ENCODE assay signal across 15 cellular contexts in the genomic region with DNA sequence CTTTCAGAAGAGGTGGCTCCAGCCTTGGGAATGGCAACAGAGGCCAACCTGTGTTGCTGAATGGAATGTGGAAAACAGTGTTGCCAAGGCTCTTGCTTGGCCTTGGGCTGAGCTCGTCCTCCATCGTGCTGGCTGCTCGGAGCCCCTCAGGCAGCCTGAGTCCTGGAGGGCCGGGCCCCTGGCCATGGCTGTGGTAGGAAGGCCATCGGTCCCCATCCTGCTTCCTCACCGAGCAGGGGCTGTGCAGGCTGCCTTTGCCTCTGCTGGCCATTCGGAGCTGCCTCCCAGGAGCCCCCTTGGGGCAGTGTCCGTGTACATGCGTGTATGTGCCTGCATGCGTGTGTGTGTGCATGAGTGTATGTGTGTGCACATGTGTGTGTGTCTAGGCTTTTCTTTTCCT.
DNase-seq lines count a peak whose midpoint lies in the region; ATAC-seq and TF ChIP-seq lines count a peak whose summit lies in the region.
"Had no signal": no experiment of that assay in that cellular context is flagged by ENCODE, and none has a peak within 500 bp of the region (broad histone marks: within the 10 kb centered on the region; RNA-seq: fewer than 3 reads in every experiment).

No MANE protein-coding gene starts in this region.

- H3K4me2 ChIP-seq in IMR-90 (ENCODE audit: low read depth, low read length), result no peak overlapping the region
- no peak overlapping the region for H3K4me2 ChIP-seq in neuronal stem cell (ENCODE audit: insufficient read depth, low read length, poor library complexity, severe bottlenecking)
- no peak overlapping the region for H3K4me2 ChIP-seq in H9 (ENCODE audit: insufficient read depth, insufficient read length, low read length)
- H3K4me2 ChIP-seq: BLaER1 treated with 17β-estradiol and CSF1 and Interleukin-3, amounts not matched to agents 10 nM and 100 nM had no signal

- no peaks in the 10 kb centered on the region for H3K9me3 ChIP-seq in IMR-90 (ENCODE audit: control insufficient read depth, insufficient read depth, low read length)
- no peaks in the 10 kb centered on the region for H3K9me3 ChIP-seq in esophagus (ENCODE audit: control insufficient read depth in 2 of 2, insufficient read depth in 1 of 2, low read depth in 1 of 2, low read length in 1 of 2)
- H3K9me3 ChIP-seq in neuronal stem cell (replicated peaks in 1 of 2; ENCODE audit: control insufficient read depth in 2 of 2, insufficient read depth in 1 of 2, low read depth in 1 of 2, low read length in 2 of 2), result no peaks in the 10 kb centered on the region
- no peaks in the 10 kb centered on the region for H3K9me3 ChIP-seq in stomach smooth muscle (ENCODE audit: control insufficient read depth in 2 of 2, low read length in 2 of 2)
- H3K9me3 ChIP-seq in H9 (ENCODE audit: control insufficient read depth, low read depth, low read length), result no peaks in the 10 kb centered on the region
- H3K9me3 ChIP-seq: BLaER1 treated with 17β-estradiol and CSF1 and Interleukin-3, amounts not matched to agents 10 nM and 100 nM had no signal

- H3K4me3 Mint-ChIP-seq in H9, result no peak overlapping the region
- H3K4me3 Mint-ChIP-seq: activated CD4-positive, alpha-beta T cell treated with anti-CD3 and anti-CD28 coated beads, Interleukin-2, amount 10 ng/mL, durations not matched to agents 7 days and 5 days; naive thymus-derived CD8-positive, alpha-beta T cell had no signal

- H2AK9ac ChIP-seq in IMR-90 (replicated peaks; ENCODE audit: low read depth, low read length, poor library complexity), result no peak overlapping the region

- H2BK5ac ChIP-seq in IMR-90 (ENCODE audit: low read depth, low read length, poor library complexity, severe bottlenecking) (no peak overlapping the region), neuronal stem cell (ENCODE audit: low read length) (peak overlapping the region; percentile 47), H9 (ENCODE audit: insufficient read length, low read length) (no peak overlapping the region)

- H3K79me1 ChIP-seq in IMR-90 (ENCODE audit: low read depth in 1 of 2, low read length in 2 of 2) (peaks cover 3 to 5% of the 10 kb centered on the region in 2 experiments; a peak in 3 of 4 replicates), neuronal stem cell (ENCODE audit: low read depth, low read length) (no peaks in the 10 kb centered on the region), H9 (ENCODE audit: insufficient read depth, low read depth, low read length, poor library complexity, severe bottlenecking) (no peaks in the 10 kb centered on the region)

- no peaks in the 10 kb centered on the region for H3K23me2 ChIP-seq in H9 (ENCODE audit: insufficient read length, low read depth, low read length, poor library complexity, severe bottlenecking)

- H2AFZ ChIP-seq in IMR-90 (replicated peaks; ENCODE audit: low read length, poor library complexity) (peak overlapping the region; percentile 0), neuronal stem cell (ENCODE audit: low read length) (no peak overlapping the region), H9 (ENCODE audit: low read length) (no peak overlapping the region)

- peaks cover 7% of the 10 kb centered on the region for H3K9me1 ChIP-seq in IMR-90 (ENCODE audit: insufficient read depth, low read length)

- H3K23ac ChIP-seq in IMR-90 (ENCODE audit: low read depth, low read length) (no peak overlapping the region), neuronal stem cell (ENCODE audit: low read depth, low read length, poor library complexity) (peak overlapping the region; percentile 52), H9 (ENCODE audit: insufficient read length, low read depth, low read length) (no peak overlapping the region)

- H3K4me1 Mint-ChIP-seq in H9, result peaks cover 19 to 35% of the 10 kb centered on the region in 2 experiments
- H3K4me1 Mint-ChIP-seq: activated CD4-positive, alpha-beta T cell treated with anti-CD3 and anti-CD28 coated beads, Interleukin-2, amount 10 ng/mL, durations not matched to agents 7 days and 5 days; naive thymus-derived CD8-positive, alpha-beta T cell had no signal

- H2BK120ac ChIP-seq in IMR-90 (ENCODE audit: low read depth, low read length), result no peak overlapping the region
- peak overlapping the region; percentile 41 for H2BK120ac ChIP-seq in neuronal stem cell (ENCODE audit: low read depth, low read length)
- no peak overlapping the region for H2BK120ac ChIP-seq in H9 (ENCODE audit: low read depth, low read length, poor library complexity, severe bottlenecking)

- H3K18ac ChIP-seq in IMR-90 (ENCODE audit: low read depth, low read length) (no peak overlapping the region; the same call in 1 of the 2 replicates), neuronal stem cell (ENCODE audit: low read length) (peak overlapping the region; percentile 78), H9 (ENCODE audit: insufficient read length, low read depth, low read length) (no peak overlapping the region)

- peak overlapping the region in 1 of 3 experiments; percentile 87; a peak in 1 of 7 replicates for H3K27ac Mint-ChIP-seq in H9
- H3K27ac Mint-ChIP-seq: activated CD4-positive, alpha-beta T cell treated with anti-CD3 and anti-CD28 coated beads, Interleukin-2, amount 10 ng/mL, durations not matched to agents 7 days and 5 days; naive thymus-derived CD8-positive, alpha-beta T cell had no signal

- H3K9me3 Mint-ChIP-seq in H9, result no peaks in the 10 kb centered on the region
- H3K9me3 Mint-ChIP-seq: activated CD4-positive, alpha-beta T cell treated with anti-CD3 and anti-CD28 coated beads, Interleukin-2, amount 10 ng/mL, durations not matched to agents 7 days and 5 days; naive thymus-derived CD8-positive, alpha-beta T cell had no signal

- no peaks in the 10 kb centered on the region for H3K36me3 Mint-ChIP-seq in H9 (ENCODE audit: insufficient read depth in 1 of 3, low read depth in 3 of 3)

- H2BK20ac ChIP-seq in IMR-90 (ENCODE audit: low read depth, low read length) (no peak overlapping the region), H9 (ENCODE audit: low read depth, low read length, poor library complexity, severe bottlenecking) (no peak overlapping the region)

- no peak overlapping the region for H3K14ac ChIP-seq in IMR-90 (replicated peaks; ENCODE audit: low read depth, low read length)
- peak overlapping the region; percentile 85 for H3K14ac ChIP-seq in neuronal stem cell (ENCODE audit: low read length)
- H3K14ac ChIP-seq in H9 (ENCODE audit: insufficient read depth, low read length), result no peak overlapping the region

- no peak; the same call in 1 of the 2 replicates for ATAC-seq in IMR-90 (ENCODE audit: low read depth)
- no peak for ATAC-seq in HG02885 (IDR thresholded peaks at IDR 0.05; ENCODE audit: poor library complexity, unreplicated experiment)
- no peak for ATAC-seq in GM19395 (IDR thresholded peaks at IDR 0.05; ENCODE audit: unreplicated experiment)
- ATAC-seq in GM19351 (IDR thresholded peaks at IDR 0.05; ENCODE audit: unreplicated experiment), result no peak
- ATAC-seq: naive thymus-derived CD8-positive, alpha-beta T cell had no signal

- H3K36me3 ChIP-seq in IMR-90 (ENCODE audit: control insufficient read depth, insufficient read depth, low read length), result peaks cover 3% of the 10 kb centered on the region
- peaks cover 0 to 2% of the 10 kb centered on the region in 2 donors for H3K36me3 ChIP-seq in esophagus (ENCODE audit: control insufficient read depth in 2 of 2, insufficient read depth in 2 of 2, low read length in 1 of 2)
- H3K36me3 ChIP-seq in neuronal stem cell (replicated peaks in 1 of 2; ENCODE audit: control insufficient read depth in 2 of 2, insufficient read depth in 2 of 2, low read length in 2 of 2), result no peaks in the 10 kb centered on the region
- H3K36me3 ChIP-seq in stomach smooth muscle (ENCODE audit: control insufficient read depth in 2 of 2, insufficient read depth in 2 of 2, low read length in 2 of 2), result peaks cover 3 to 6% of the 10 kb centered on the region in 2 donors
- H3K36me3 ChIP-seq: BLaER1 treated with 17β-estradiol and CSF1 and Interleukin-3, amounts not matched to agents 10 nM and 100 nM had no signal

- no peak overlapping the region for H3K27ac ChIP-seq in IMR-90 (ENCODE audit: insufficient read depth, low read length)
- H3K27ac ChIP-seq in esophagus (ENCODE audit: low read depth in 2 of 2, low read length in 1 of 2), result peak overlapping the region; percentile 73
- H3K27ac ChIP-seq in neuronal stem cell (replicated peaks; ENCODE audit: low read length), result no peak overlapping the region
- peak overlapping the region; percentile 76 for H3K27ac ChIP-seq in stomach smooth muscle (ENCODE audit: low read length)
- H3K27ac ChIP-seq in H9 (ENCODE audit: insufficient read length, low read depth, low read length), result no peak overlapping the region
- H3K27ac ChIP-seq: BLaER1 treated with 17β-estradiol and CSF1 and Interleukin-3, amounts not matched to agents 10 nM and 100 nM had no signal

- H2BK15ac ChIP-seq in IMR-90 (ENCODE audit: low read depth, low read length), result no peak overlapping the region
- H2BK15ac ChIP-seq in neuronal stem cell (ENCODE audit: low read length), result peak overlapping the region; percentile 45
- no peak overlapping the region for H2BK15ac ChIP-seq in H9 (ENCODE audit: low read depth, low read length)

- H3K4me3 ChIP-seq in IMR-90 (ENCODE audit: insufficient read depth, low read depth, low read length) (no peak overlapping the region), esophagus (ENCODE audit: low read depth in 1 of 2, low read length in 2 of 2) (no peak overlapping the region), neuronal stem cell (ENCODE audit: low read length in 2 of 2) (no peak overlapping the region), stomach smooth muscle (ENCODE audit: low read length in 2 of 2) (no peak overlapping the region)
- H3K4me3 ChIP-seq: BLaER1 treated with 17β-estradiol and CSF1 and Interleukin-3, amounts not matched to agents 10 nM and 100 nM had no signal

- H3K4ac ChIP-seq in IMR-90 (ENCODE audit: low read depth, low read length) (no peak overlapping the region), neuronal stem cell (ENCODE audit: low read length) (peak overlapping the region; percentile 30), H9 (ENCODE audit: low read depth, low read length) (no peak overlapping the region)

- H4K5ac ChIP-seq in IMR-90 (ENCODE audit: low read depth, low read length) (no peak overlapping the region), H9 (ENCODE audit: insufficient read length, low read depth, low read length) (no peak overlapping the region)

- no peaks in the 10 kb centered on the region; the same call in 1 of the 2 replicates for H3K27me3 Mint-ChIP-seq in H9 (ENCODE audit: low read depth)
- H3K27me3 Mint-ChIP-seq: activated CD4-positive, alpha-beta T cell treated with anti-CD3 and anti-CD28 coated beads, Interleukin-2, amount 10 ng/mL, durations not matched to agents 7 days and 5 days had no signal

- H3T11ph ChIP-seq in H9 (ENCODE audit: low read length), result no peak overlapping the region

- DNase-seq in IMR-90 (no peak), neuronal stem cell (ENCODE audit: low spot score) (no peak), H9 (no peak)
- DNase-seq: activated CD4-positive, alpha-beta T cell treated with anti-CD3 and anti-CD28 coated beads, Interleukin-2, amount 10 ng/mL, durations not matched to agents 7 days and 5 days; activated CD8-positive, alpha-beta memory T cell treated with anti-CD3 and anti-CD28 coated beads, Interleukin-2, amount 50 U/mL, for 48 hours; activated effector memory CD4-positive, alpha-beta T cell treated with anti-CD3 and anti-CD28 coated beads, Interleukin-2, amount 50 U/mL, for 16 hours; naive thymus-derived CD8-positive, alpha-beta T cell; NCI-H524; T-helper 1 cell had no signal

- dilution Hi-C loops in IMR-90 (cut with HindIII; ENCODE audit: low sequenced_read_pairs, unreplicated experiment), result no loop called here

- peaks cover 16% of the 10 kb centered on the region; the same call in 1 of the 2 replicates for H3K4me1 ChIP-seq in IMR-90 (ENCODE audit: control insufficient read depth, insufficient read depth, low read length)
- H3K4me1 ChIP-seq in esophagus (ENCODE audit: control insufficient read depth in 2 of 2, insufficient read depth in 2 of 2, low read length in 1 of 2), result peaks cover 8 to 24% of the 10 kb centered on the region in 2 donors
- H3K4me1 ChIP-seq in neuronal stem cell (ENCODE audit: control insufficient read depth in 2 of 2, insufficient read depth in 1 of 2, low read depth in 1 of 2, low read length in 2 of 2), result peaks cover 14 to 15% of the 10 kb centered on the region in 2 donors
- peaks cover 52% of the 10 kb centered on the region for H3K4me1 ChIP-seq in stomach smooth muscle (ENCODE audit: control insufficient read depth, insufficient read depth, low read length)
- H3K4me1 ChIP-seq in H9 (ENCODE audit: insufficient read depth, low read length), result peaks cover 6% of the 10 kb centered on the region; the same call in 1 of the 2 replicates
- H3K4me1 ChIP-seq: BLaER1 treated with 17β-estradiol and CSF1 and Interleukin-3, amounts not matched to agents 10 nM and 100 nM had no signal

- WGBS in IMR-90 (ENCODE audit: extremely low coverage in 2 of 2, insufficient read length in 1 of 2), 2 experiments, result 50% methylated on average over 2 of the region's 10 CpGs; no CpG with 5 or more reads in 1 of the 2 experiments
- WGBS in esophagus, 2 donors, result 55 to 67% methylated on average over 10 of the region's 10 CpGs
- no CpG with 5 or more reads among the region's 10 CpGs for WGBS in neuronal stem cell (ENCODE audit: extremely low coverage in 2 of 2, insufficient read length in 2 of 2, insufficient replicate concordance in 1 of 2), 2 donors
- WGBS in H9 (ENCODE audit: extremely low coverage, insufficient read length, low lambda C conversion rate), result no CpG with 5 or more reads among the region's 10 CpGs

- H4K20me1 ChIP-seq in IMR-90 (ENCODE audit: insufficient read depth, low read length) (peaks cover 3% of the 10 kb centered on the region), H9 (ENCODE audit: control insufficient read depth, insufficient read depth, insufficient read length) (no peaks in the 10 kb centered on the region)

- H4K8ac ChIP-seq in IMR-90 (ENCODE audit: low read depth in 2 of 2, low read length in 2 of 2) (no peak overlapping the region), neuronal stem cell (ENCODE audit: low read depth, low read length) (no peak overlapping the region), H9 (replicated peaks; ENCODE audit: insufficient read length, low read depth, low read length) (no peak overlapping the region)

- TF ChIP-seq CTCF in IMR-90 (conservative IDR thresholded peaks at IDR 0.05; ENCODE audit: low read depth, low read length) (no peak), H9 (conservative IDR thresholded peaks at IDR 0.05) (no peak)

- no peaks in the 10 kb centered on the region for H3K27me3 ChIP-seq in IMR-90 (ENCODE audit: control insufficient read depth, insufficient read depth, low read length)
- no peaks in the 10 kb centered on the region for H3K27me3 ChIP-seq in esophagus (ENCODE audit: control insufficient read depth in 1 of 2, insufficient read depth in 2 of 2, low read length in 2 of 2)
- no peaks in the 10 kb centered on the region for H3K27me3 ChIP-seq in neuronal stem cell (ENCODE audit: control insufficient read depth in 3 of 3, insufficient read depth in 3 of 3, low read depth in 1 of 3, low read length in 3 of 3)
- no peaks in the 10 kb centered on the region for H3K27me3 ChIP-seq in stomach smooth muscle (ENCODE audit: control insufficient read depth in 1 of 2, insufficient read depth in 2 of 2, low read length in 2 of 2)
- no peaks in the 10 kb centered on the region for H3K27me3 ChIP-seq in H9 (ENCODE audit: insufficient read depth, low read length)
- H3K27me3 ChIP-seq: BLaER1 treated with 17β-estradiol and CSF1 and Interleukin-3, amounts not matched to agents 10 nM and 100 nM had no signal

- H4K91ac ChIP-seq in IMR-90 (ENCODE audit: insufficient read depth, low read depth, low read length) (no peak overlapping the region), neuronal stem cell (ENCODE audit: low read depth, low read length, poor library complexity) (no peak overlapping the region), H9 (ENCODE audit: insufficient read length, low read depth, low read length) (no peak overlapping the region)

- no peak overlapping the region for H3K56ac ChIP-seq in IMR-90 (ENCODE audit: extremely low read depth, insufficient read depth, low read length)
- H3K56ac ChIP-seq in H9 (ENCODE audit: insufficient read length, low read depth, low read length), result no peak overlapping the region

- no peak for TF ChIP-seq RAD21 in IMR-90 (IDR thresholded peaks at IDR 0.05; ENCODE audit: low read length)

- CTCF ChIA-PET in IMR-90 (lab: Yijun Ruan, JAX), result no interaction called here

- TF ChIP-seq POLR2A in IMR-90 (IDR thresholded peaks at IDR 0.05; ENCODE audit: low read depth, low read length), result no peak

- no peaks in the 10 kb centered on the region for H3K79me2 ChIP-seq in H9 (ENCODE audit: insufficient read depth, low read length)

- in situ Hi-C loops in IMR-90 (cut with MboI; ENCODE audit: low sequenced_read_pairs), result no loop called here

- H2AK5ac ChIP-seq in IMR-90 (ENCODE audit: low read depth, low read length) (no peak overlapping the region), neuronal stem cell (ENCODE audit: low read depth, low read length) (peak overlapping the region; percentile 77), H9 (ENCODE audit: insufficient read length, low read length) (no peak overlapping the region)

- POLR2A ChIA-PET in IMR-90 (lab: Charles Lee; ENCODE audit: unreplicated experiment), result no interaction called here

- H3K9ac ChIP-seq in IMR-90 (ENCODE audit: low read depth, low read length), result no peak overlapping the region
- peak overlapping the region; percentile 45 for H3K9ac ChIP-seq in neuronal stem cell (ENCODE audit: low read depth, low read length, poor library complexity)
- H3K9ac ChIP-seq in stomach smooth muscle (ENCODE audit: low read length in 2 of 2), result no peak overlapping the region
- no peak overlapping the region for H3K9ac ChIP-seq in H9 (ENCODE audit: extremely low read depth, insufficient read length, low read length)
- H3K9ac ChIP-seq: BLaER1 treated with 17β-estradiol and CSF1 and Interleukin-3, amounts not matched to agents 10 nM and 100 nM had no signal

- intact Hi-C loops in IMR-90 (cut with micrococcal nuclease), result no loop called here

- H2BK12ac ChIP-seq in neuronal stem cell (ENCODE audit: low read length) (peak overlapping the region; percentile 7), H9 (ENCODE audit: insufficient read length, low read depth, low read length) (no peak overlapping the region)

- no TSS peak for BruUV-seq in IMR-90 (replicated peaks; lab: Mats Ljungman, UMichigan)

Comparison
In these comparisons a context has a peak if more than half of its experiments do, and no peak if none do; other contexts are left out.
1. H3K27ac ChIP-seq: peak in esophagus (2 of 2) and stomach smooth muscle (single experiment); none in IMR-90 (single experiment), neuronal stem cell (single experiment) and H9 (single experiment).